ENCODE assay signal across 15 cellular contexts in the genomic region with DNA sequence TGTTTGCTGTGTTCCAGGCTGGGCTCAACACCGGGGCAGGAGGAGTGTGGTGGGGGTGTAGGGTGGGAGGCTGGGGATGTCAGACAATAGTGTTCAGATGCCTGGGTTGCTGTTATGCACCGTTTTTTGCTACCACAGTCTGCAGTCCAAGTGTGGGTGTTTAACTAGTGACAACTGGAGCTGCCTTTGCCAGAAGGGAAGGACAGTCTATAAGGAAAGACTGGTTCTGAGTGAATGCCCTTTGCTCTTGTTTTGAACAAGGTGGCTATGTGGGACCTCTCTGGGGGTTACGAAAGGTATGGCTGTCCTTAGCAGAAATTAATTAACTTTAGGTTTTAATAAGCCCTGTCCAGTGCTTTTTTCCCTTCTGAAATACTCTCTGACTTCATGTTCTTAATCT.
DNase-seq lines count a peak whose midpoint lies in the region; ATAC-seq and TF ChIP-seq lines count a peak whose summit lies in the region.
"Had no signal": no experiment of that assay in that cellular context is flagged by ENCODE, and none has a peak within 500 bp of the region (broad histone marks: within the 10 kb centered on the region; RNA-seq: fewer than 3 reads in every experiment).

No MANE protein-coding gene starts in this region.

- no peaks in the 10 kb centered on the region for H3K27me3 Mint-ChIP-seq in activated T-helper 17 cell treated with anti-CD3 and anti-CD28 coated beads, Interleukin-2, amount 50 U/mL, for 72 hours
- no peaks in the 10 kb centered on the region for H3K27me3 Mint-ChIP-seq in nephron (ENCODE audit: low read depth)
- H3K27me3 Mint-ChIP-seq in activated T-helper 2 cell treated with anti-CD3 and anti-CD28 coated beads, Interferon-gamma antibody, Interleukin-2, Interleukin-4, amounts not matched to agents 10 μg/mL and 5 μg/mL and 100 μg/mL, durations not matched to agents 14 hours and 24 hours and 36 hours (ENCODE audit: low read depth): no peaks in the 10 kb centered on the region
- H3K27me3 Mint-ChIP-seq: CD8-positive, alpha-beta memory T cell had no signal

- peaks cover 5% of the 10 kb centered on the region for H3K4me1 Mint-ChIP-seq in activated T-helper 17 cell treated with anti-CD3 and anti-CD28 coated beads, Interleukin-2, amount 50 U/mL, for 72 hours
- peaks cover 6% of the 10 kb centered on the region for H3K4me1 Mint-ChIP-seq in nephron
- peaks cover 6% of the 10 kb centered on the region for H3K4me1 Mint-ChIP-seq in activated T-helper 2 cell treated with anti-CD3 and anti-CD28 coated beads, Interferon-gamma antibody, Interleukin-2, Interleukin-4, amounts not matched to agents 10 μg/mL and 5 μg/mL and 100 μg/mL, durations not matched to agents 14 hours and 24 hours and 36 hours (ENCODE audit: low read depth)

- intact Hi-C loops in activated T-helper 2 cell treated with anti-CD3 and anti-CD28 coated beads, Interferon-gamma antibody, Interleukin-2, Interleukin-4, amounts not matched to agents 10 μg/mL and 5 μg/mL and 100 μg/mL, durations not matched to agents 14 hours and 24 hours and 36 hours (cut with micrococcal nuclease): no loop called here

- peak overlapping the region; percentile 25 for H3K27ac ChIP-seq in cingulate gyrus (ENCODE audit: low read depth, low read length)
- H3K27ac ChIP-seq: A549, GM23248, HL-60 had no signal

- TF ChIP-seq CTCF in nephron (IDR thresholded peaks at IDR 0.05; ENCODE audit: unreplicated experiment in 3 of 3): no peak

- H3K9me3 Mint-ChIP-seq in activated T-helper 17 cell treated with anti-CD3 and anti-CD28 coated beads, Interleukin-2, amount 50 U/mL, for 72 hours: no peaks in the 10 kb centered on the region
- peaks cover 13% of the 10 kb centered on the region for H3K9me3 Mint-ChIP-seq in nephron
- peaks cover 8% of the 10 kb centered on the region for H3K9me3 Mint-ChIP-seq in activated T-helper 2 cell treated with anti-CD3 and anti-CD28 coated beads, Interferon-gamma antibody, Interleukin-2, Interleukin-4, amounts not matched to agents 10 μg/mL and 5 μg/mL and 100 μg/mL, durations not matched to agents 14 hours and 24 hours and 36 hours

- no peak for ATAC-seq in activated T-helper 17 cell treated with anti-CD3 and anti-CD28 coated beads, Interleukin-2, amount 50 U/mL, for 72 hours (replicated peaks)
- no peak for ATAC-seq in HG02642 (IDR thresholded peaks at IDR 0.05; ENCODE audit: poor library complexity, unreplicated experiment)
- ATAC-seq: A549 had no signal

- no peak overlapping the region for H3K4me3 Mint-ChIP-seq in activated T-helper 17 cell treated with anti-CD3 and anti-CD28 coated beads, Interleukin-2, amount 50 U/mL, for 72 hours
- no peak overlapping the region for H3K4me3 Mint-ChIP-seq in nephron
- H3K4me3 Mint-ChIP-seq in activated T-helper 2 cell treated with anti-CD3 and anti-CD28 coated beads, Interferon-gamma antibody, Interleukin-2, Interleukin-4, amounts not matched to agents 10 μg/mL and 5 μg/mL and 100 μg/mL, durations not matched to agents 14 hours and 24 hours and 36 hours (ENCODE audit: low read depth): no peak overlapping the region
- H3K4me3 Mint-ChIP-seq: CD8-positive, alpha-beta memory T cell had no signal

- H3K27ac Mint-ChIP-seq in activated T-helper 17 cell treated with anti-CD3 and anti-CD28 coated beads, Interleukin-2, amount 50 U/mL, for 72 hours: peak overlapping the region; percentile 38
- H3K27ac Mint-ChIP-seq in nephron: peak overlapping the region; percentile 23 to 84 (median 84)
- no peak overlapping the region for H3K27ac Mint-ChIP-seq in activated T-helper 2 cell treated with anti-CD3 and anti-CD28 coated beads, Interferon-gamma antibody, Interleukin-2, Interleukin-4, amounts not matched to agents 10 μg/mL and 5 μg/mL and 100 μg/mL, durations not matched to agents 14 hours and 24 hours and 36 hours
- H3K27ac Mint-ChIP-seq: CD8-positive, alpha-beta memory T cell had no signal

- no peak for DNase-seq in activated T-helper 2 cell treated with anti-CD3 and anti-CD28 coated beads, Interferon-gamma antibody, Interleukin-2, Interleukin-4, amounts not matched to agents 10 μg/mL and 5 μg/mL and 100 μg/mL, durations not matched to agents 14 hours and 24 hours and 36 hours (ENCODE audit: low spot score)
- DNase-seq in cerebellar nuclear complex (lab: John Stamatoyannopoulos, UW): no peak
- DNase-seq in NCI-H2227 (lab: John Stamatoyannopoulos, UW; ENCODE audit: unreplicated experiment): no peak
- DNase-seq: Caco-2; CD8-positive, alpha-beta memory T cell; DMS53; GF-D8; GM23248; H7 had no signal

- H3K36me3 Mint-ChIP-seq in activated T-helper 17 cell treated with anti-CD3 and anti-CD28 coated beads, Interleukin-2, amount 50 U/mL, for 72 hours (ENCODE audit: low read depth): peaks cover 8% of the 10 kb centered on the region
- peaks cover 49% of the 10 kb centered on the region for H3K36me3 Mint-ChIP-seq in nephron (ENCODE audit: low read depth)
- H3K36me3 Mint-ChIP-seq in activated T-helper 2 cell treated with anti-CD3 and anti-CD28 coated beads, Interferon-gamma antibody, Interleukin-2, Interleukin-4, amounts not matched to agents 10 μg/mL and 5 μg/mL and 100 μg/mL, durations not matched to agents 14 hours and 24 hours and 36 hours (ENCODE audit: low read depth): peaks cover 31% of the 10 kb centered on the region
